Comparison of ENCODE assay signal across 8 cellular contexts in genomic region chr15:98428253-98428989, GRCh38.
DNase-seq lines count a peak whose midpoint lies in the region; ATAC-seq and TF ChIP-seq lines count a peak whose summit lies in the region.

No MANE protein-coding gene starts in this region.

- no peaks in the 10 kb centered on the region for H3K4me1 Mint-ChIP-seq in activated T-helper 17 cell treated with anti-CD3 and anti-CD28 coated beads, Interleukin-2, amount 50 U/mL, for 72 hours

- H3K9me3 ChIP-seq in OCI-LY7 (ENCODE audit: low read length): no peaks in the 10 kb centered on the region
- H3K9me3 ChIP-seq in neural cell (ENCODE audit: low read length): no peaks in the 10 kb centered on the region
- no peaks in the 10 kb centered on the region for H3K9me3 ChIP-seq in stomach smooth muscle (ENCODE audit: control insufficient read depth in 2 of 2, low read length in 2 of 2)

- H2AFZ ChIP-seq in OCI-LY7 (ENCODE audit: low read length) (no peak overlapping the region), neural cell (ENCODE audit: low read depth, low read length) (no peak overlapping the region)

- H3K27ac ChIP-seq in OCI-LY7 (ENCODE audit: low read depth, low read length, poor library complexity, severe bottlenecking): no peak overlapping the region
- no peak overlapping the region for H3K27ac ChIP-seq in neural cell (ENCODE audit: low read length)
- H3K27ac ChIP-seq in stomach smooth muscle (ENCODE audit: low read length): peak overlapping the region; percentile 76

- no peaks in the 10 kb centered on the region for H3K36me3 ChIP-seq in OCI-LY7 (ENCODE audit: insufficient read depth, low read length)
- H3K36me3 ChIP-seq in neural cell (ENCODE audit: insufficient read depth, low read length): no peaks in the 10 kb centered on the region
- H3K36me3 ChIP-seq in stomach smooth muscle (ENCODE audit: control insufficient read depth in 2 of 2, insufficient read depth in 2 of 2, low read length in 2 of 2): no peaks in the 10 kb centered on the region

- H3K4me3 ChIP-seq in OCI-LY7 (ENCODE audit: low read depth, low read length, poor library complexity, severe bottlenecking): no peak overlapping the region
- H3K4me3 ChIP-seq in fibroblast of the aortic adventitia (ENCODE audit: low read depth, low read length): peak overlapping the region; percentile 64
- H3K4me3 ChIP-seq in neural cell (ENCODE audit: low read length): peak overlapping the region; percentile 67
- peak overlapping the region; percentile 75 to 76 for H3K4me3 ChIP-seq in stomach smooth muscle (ENCODE audit: low read length in 2 of 2)

- H3K4me1 ChIP-seq in OCI-LY7 (ENCODE audit: insufficient read depth, low read length, poor library complexity, severe bottlenecking) (no peaks in the 10 kb centered on the region), stomach smooth muscle (ENCODE audit: control insufficient read depth, insufficient read depth, low read length) (peaks cover 19% of the 10 kb centered on the region)

- peak; percentile 72 for TF ChIP-seq CTCF in AG09319 (IDR thresholded peaks at IDR 0.05; ENCODE audit: low read depth, low read length)
- peak; percentile 51 for TF ChIP-seq CTCF in OCI-LY7 (conservative IDR thresholded peaks at IDR 0.05; ENCODE audit: low read length)
- TF ChIP-seq CTCF in fibroblast of the aortic adventitia (IDR thresholded peaks at IDR 0.05; ENCODE audit: insufficient read depth, low read length): peak; percentile 77
- TF ChIP-seq CTCF in neural cell (IDR thresholded peaks at IDR 0.05; ENCODE audit: poor library complexity, severe bottlenecking): peak; percentile 91

- POLR2A ChIA-PET in OCI-LY7 (lab: Charles Lee): interaction anchor here (0.8 kb wide), 1 partner anchor 796 kb away, joined by 3 read pairs; no protein-coding TSS in a partner anchor

- H3K9me2 ChIP-seq in OCI-LY7 (ENCODE audit: insufficient read depth, low read length) (no peaks in the 10 kb centered on the region), neural cell (ENCODE audit: insufficient read depth, low read length) (no peaks in the 10 kb centered on the region)

- peaks cover 28% of the 10 kb centered on the region for H3K27me3 Mint-ChIP-seq in activated T-helper 17 cell treated with anti-CD3 and anti-CD28 coated beads, Interleukin-2, amount 50 U/mL, for 72 hours

- no peaks in the 10 kb centered on the region for H3K36me3 Mint-ChIP-seq in activated T-helper 17 cell treated with anti-CD3 and anti-CD28 coated beads, Interleukin-2, amount 50 U/mL, for 72 hours (ENCODE audit: low read depth)

- H3K27ac Mint-ChIP-seq in activated T-helper 17 cell treated with anti-CD3 and anti-CD28 coated beads, Interleukin-2, amount 50 U/mL, for 72 hours: no peak overlapping the region

- CTCF ChIA-PET in OCI-LY7 (lab: Charles Lee; ENCODE audit: unreplicated experiment): no interaction called here

- DNase-seq in AG09319 (ENCODE audit: extremely low read depth, low read depth): peak; percentile 25
- DNase-seq in OCI-LY7 (ENCODE audit: low spot score): no peak
- peak; percentile 65 for DNase-seq in fibroblast of the aortic adventitia (ENCODE audit: low read depth)

- intact Hi-C loops in OCI-LY7 (cut with micrococcal nuclease; ENCODE audit: unreplicated experiment): no loop called here

- H3K4me2 ChIP-seq in OCI-LY7 (ENCODE audit: low read length) (no peak overlapping the region), neural cell (ENCODE audit: low read length) (no peak overlapping the region)

- TF ChIP-seq EP300 in neural cell (conservative IDR thresholded peaks at IDR 0.05; ENCODE audit: poor library complexity, severe bottlenecking): no peak

- H3K4me3 Mint-ChIP-seq in activated T-helper 17 cell treated with anti-CD3 and anti-CD28 coated beads, Interleukin-2, amount 50 U/mL, for 72 hours: peak overlapping the region; percentile 43

- H3K79me2 ChIP-seq in OCI-LY7 (ENCODE audit: insufficient read depth, low read depth, low read length): no peaks in the 10 kb centered on the region
- H3K79me2 ChIP-seq in neural cell (replicated peaks; ENCODE audit: insufficient read depth, low read length): no peaks in the 10 kb centered on the region

- peak; percentile 93 for ATAC-seq in GM18868 (IDR thresholded peaks at IDR 0.05; ENCODE audit: unreplicated experiment)
- peak; percentile 88 for ATAC-seq in HG03097 (IDR thresholded peaks at IDR 0.05; ENCODE audit: low FRiP score, unreplicated experiment)
- peak; percentile 80 for ATAC-seq in activated T-helper 17 cell treated with anti-CD3 and anti-CD28 coated beads, Interleukin-2, amount 50 U/mL, for 72 hours (replicated peaks)

- H3K27me3 ChIP-seq in neural cell (ENCODE audit: insufficient read depth, low read depth, low read length): peaks cover 15% of the 10 kb centered on the region
- H3K27me3 ChIP-seq in stomach smooth muscle (ENCODE audit: control insufficient read depth in 1 of 2, insufficient read depth in 2 of 2, low read length in 2 of 2): no peaks in the 10 kb centered on the region

- peak; percentile 80 for TF ChIP-seq RAD21 in neural cell (conservative IDR thresholded peaks at IDR 0.05)

- H4K20me1 ChIP-seq in OCI-LY7 (ENCODE audit: insufficient read depth, low read length) (no peaks in the 10 kb centered on the region), neural cell (ENCODE audit: insufficient read depth) (no peaks in the 10 kb centered on the region)

- no TSS peak for BruUV-seq in OCI-LY7 (replicated peaks; lab: Mats Ljungman, UMichigan)

- H3K9ac ChIP-seq in neural cell (ENCODE audit: low read length): no peak overlapping the region
- H3K9ac ChIP-seq in stomach smooth muscle (ENCODE audit: low read length in 2 of 2): peak overlapping the region; percentile 64 to 78

- no peaks in the 10 kb centered on the region for H3F3A ChIP-seq in neural cell (ENCODE audit: insufficient read depth, low read length, poor library complexity, severe bottlenecking)

- no peaks in the 10 kb centered on the region for H3K9me3 Mint-ChIP-seq in activated T-helper 17 cell treated with anti-CD3 and anti-CD28 coated beads, Interleukin-2, amount 50 U/mL, for 72 hours

TF ChIP-seq in neural cell, 6 proteins besides CTCF, POLR2A, EP300 and RAD21:
- TF ChIP-seq SMC3 (conservative IDR thresholded peaks at IDR 0.05; ENCODE audit: poor library complexity) (peak; percentile 78), REST (IDR thresholded peaks at IDR 0.05; ENCODE audit: borderline replicate concordance) (no peak)
